8 cellular contexts compared by ENCODE assay signal in the genomic region with DNA sequence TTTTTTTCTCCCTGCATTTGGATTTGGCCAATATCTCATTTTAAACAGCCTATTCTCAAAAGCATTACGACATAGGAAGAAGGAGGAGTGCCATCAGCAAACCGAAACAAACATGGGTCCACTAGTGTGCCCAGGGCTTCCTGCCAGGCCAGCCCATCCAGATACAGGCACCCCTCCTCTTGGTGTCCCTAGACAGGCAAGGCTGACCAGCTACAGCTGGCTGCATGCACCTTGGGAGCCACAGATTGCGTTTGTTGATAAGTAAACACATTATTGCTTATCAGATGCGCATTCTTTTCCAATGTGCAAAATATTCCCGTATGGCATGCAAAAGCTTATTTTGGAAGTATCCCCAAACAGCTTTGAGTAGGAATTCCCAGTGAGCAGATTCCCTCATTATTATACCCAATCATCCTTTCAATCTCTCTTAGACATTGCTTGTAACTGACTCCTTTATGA.
DNase-seq lines count a peak whose midpoint lies in the region; ATAC-seq and TF ChIP-seq lines count a peak whose summit lies in the region.

No MANE protein-coding gene starts in this region.

- no peak for ATAC-seq in GM21529 (IDR thresholded peaks at IDR 0.05; ENCODE audit: unreplicated experiment)
- ATAC-seq in natural killer cell treated with Interleukin-12 subunit alpha and Interleukin-12 subunit beta and Interleukin-15 and Interleukin-18, amount 100 ng/mL, for 72 hours = no peak

- no peak overlapping the region for H4K91ac ChIP-seq in mesenchymal stem cell (ENCODE audit: low read length)

- CTCF ChIA-PET in HEK293 (lab: Yijun Ruan, JAX) = interaction anchor here (0.6 to 3.5 kb wide), 8 partner anchors 15 to 237 kb away, joined by 3 to 13 read pairs (median 4); no protein-coding TSS in a partner anchor

- no peak overlapping the region for H3K27ac Mint-ChIP-seq in natural killer cell treated with Interleukin-12 subunit alpha and Interleukin-12 subunit beta and Interleukin-15 and Interleukin-18, amount 100 ng/mL, for 72 hours

- H2BK12ac ChIP-seq in mesenchymal stem cell (ENCODE audit: low read length in 2 of 2) = peak overlapping the region in 1 of 2 experiments; percentile 69

- H3K36me3 Mint-ChIP-seq in natural killer cell treated with Interleukin-12 subunit alpha and Interleukin-12 subunit beta and Interleukin-15 and Interleukin-18, amount 100 ng/mL, for 72 hours = no peaks in the 10 kb centered on the region

- H3K14ac ChIP-seq in mesenchymal stem cell (ENCODE audit: low read length in 2 of 2) = no peak overlapping the region

- no peaks in the 10 kb centered on the region for H3K27me3 ChIP-seq in mesenchymal stem cell (ENCODE audit: control insufficient read depth in 1 of 2, insufficient read depth in 1 of 2, low read length in 2 of 2)

- H3K27ac ChIP-seq in HEK293 (ENCODE audit: extremely low read depth, low read depth, low read length) (no peak overlapping the region), mesenchymal stem cell (ENCODE audit: low read length, poor library complexity, severe bottlenecking) (no peak overlapping the region)

- no peak overlapping the region for H2BK5ac ChIP-seq in mesenchymal stem cell (ENCODE audit: low read depth, low read length, poor library complexity, severe bottlenecking)

- no peak overlapping the region for H3K4me3 ChIP-seq in HEK293 (ENCODE audit: low read depth, low read length)
- peak overlapping the region in 1 of 2 experiments; percentile 78 for H3K4me3 ChIP-seq in mesenchymal stem cell (ENCODE audit: insufficient read depth in 1 of 2, low read depth in 1 of 2, low read length in 2 of 2)

- H3K4me1 ChIP-seq in HEK293 (ENCODE audit: control insufficient read depth, insufficient read depth, low read length) (peaks cover 4% of the 10 kb centered on the region; the same call in 1 of the 2 replicates), mesenchymal stem cell (ENCODE audit: control insufficient read depth, insufficient read depth, low read depth, low read length) (no peaks in the 10 kb centered on the region)

- peak overlapping the region; percentile 80 for H3K9ac ChIP-seq in mesenchymal stem cell (ENCODE audit: low read length)

- H3K36me3 ChIP-seq in HEK293 (ENCODE audit: control insufficient read depth in 2 of 2, insufficient read depth in 1 of 2, low read length in 2 of 2) (no peaks in the 10 kb centered on the region), mesenchymal stem cell (ENCODE audit: control insufficient read depth in 1 of 2, insufficient read depth in 2 of 2, low read depth in 1 of 2, low read length in 2 of 2) (no peaks in the 10 kb centered on the region)

- H3K18ac ChIP-seq in mesenchymal stem cell (ENCODE audit: low read depth in 1 of 2, low read length in 2 of 2) = peak overlapping the region in 1 of 2 experiments; percentile 89

- no peak overlapping the region for H2AK5ac ChIP-seq in mesenchymal stem cell (ENCODE audit: low read length, severe bottlenecking)

- no peaks in the 10 kb centered on the region for H3K4me1 Mint-ChIP-seq in natural killer cell treated with Interleukin-12 subunit alpha and Interleukin-12 subunit beta and Interleukin-15 and Interleukin-18, amount 100 ng/mL, for 72 hours (ENCODE audit: low read depth in 2 of 2)

- no peak overlapping the region for H2BK120ac ChIP-seq in mesenchymal stem cell (ENCODE audit: low read depth, low read length)

- peak overlapping the region; percentile 85 for H2AFZ ChIP-seq in mesenchymal stem cell (ENCODE audit: low read depth, low read length)

- no peak overlapping the region for H3K4me3 Mint-ChIP-seq in natural killer cell treated with Interleukin-12 subunit alpha and Interleukin-12 subunit beta and Interleukin-15 and Interleukin-18, amount 100 ng/mL, for 72 hours

- no peak overlapping the region for H3K4ac ChIP-seq in mesenchymal stem cell (ENCODE audit: low read depth in 1 of 2, low read length in 2 of 2)

- H3K27me3 Mint-ChIP-seq in natural killer cell treated with Interleukin-12 subunit alpha and Interleukin-12 subunit beta and Interleukin-15 and Interleukin-18, amount 100 ng/mL, for 72 hours = peaks cover 0 to 7% of the 10 kb centered on the region in 2 donors

- H3K4me2 ChIP-seq in mesenchymal stem cell (ENCODE audit: low read length, poor library complexity, severe bottlenecking) = no peak overlapping the region

- POLR2A ChIA-PET in HEK293 (lab: Yijun Ruan, JAX) = no interaction called here

- no peak for TF ChIP-seq CTCF in HEK293 (tag by site-specific recombination; IDR thresholded peaks at IDR 0.05)

- no peaks in the 10 kb centered on the region for H3K9me3 Mint-ChIP-seq in natural killer cell treated with Interleukin-12 subunit alpha and Interleukin-12 subunit beta and Interleukin-15 and Interleukin-18, amount 100 ng/mL, for 72 hours

- no peak overlapping the region for H4K8ac ChIP-seq in mesenchymal stem cell (ENCODE audit: low read length)

- 67% methylated on average over 5 of the region's 5 CpGs for WGBS in mesenchymal stem cell

- no peak overlapping the region for H2BK15ac ChIP-seq in mesenchymal stem cell (ENCODE audit: low read depth, poor library complexity, severe bottlenecking)

- DNase-seq in A172 (ENCODE audit: low spot score) = peak; percentile 29
- DNase-seq in dedifferentiated amniotic fluid mesenchymal stem cell (ENCODE audit: extremely low spot score) = peak; percentile 68
- peak; percentile 36 for DNase-seq in mesenchymal stem cell
- no peak for DNase-seq in T-helper 9 cell
- DNase-seq in natural killer cell treated with Interleukin-12 subunit alpha and Interleukin-12 subunit beta and Interleukin-15 and Interleukin-18, amount 100 ng/mL, for 72 hours (ENCODE audit: low spot score) = no peak
- DNase-seq in stimulated activated naive CD4-positive, alpha-beta T cell (lab: John Stamatoyannopoulos, UW) = no peak

- H3K79me1 ChIP-seq in mesenchymal stem cell (replicated peaks; ENCODE audit: low read length, poor library complexity, severe bottlenecking) = no peaks in the 10 kb centered on the region

- H3K9me3 ChIP-seq in HEK293 (ENCODE audit: control insufficient read depth, insufficient read depth, low read depth, low read length) (no peaks in the 10 kb centered on the region), mesenchymal stem cell (ENCODE audit: control insufficient read depth, low read length) (no peaks in the 10 kb centered on the region)

- no peak overlapping the region for H3K23ac ChIP-seq in mesenchymal stem cell (ENCODE audit: low read length in 2 of 2)

TF ChIP-seq in HEK293, 187 proteins besides CTCF, POLR2A, EP300 and RAD21:
- TF ChIP-seq HIC1 (tag by site-specific recombination; IDR thresholded peaks at IDR 0.05) (no peak), TRIM28 (IDR thresholded peaks at IDR 0.05; ENCODE audit: borderline replicate concordance, low read length) (0 out of 2 replicates have a peak, but pooled peaks have one; percentile 6), ZFHX2 (tag by site-specific recombination; conservative IDR thresholded peaks at IDR 0.05) (no peak), ZNF830 (tag by site-specific recombination; IDR thresholded peaks at IDR 0.05; ENCODE audit: low read depth) (no peak)

Comparison
In these comparisons a context has a peak if more than half of its experiments do, and no peak if none do; other contexts are left out.
1. DNase-seq: peak in A172 (single experiment), dedifferentiated amniotic fluid mesenchymal stem cell (single experiment) and mesenchymal stem cell (single experiment); none in T-helper 9 cell (single experiment), natural killer cell treated with Interleukin-12 subunit alpha and Interleukin-12 subunit beta and Interleukin-15 and Interleukin-18, amount 100 ng/mL, for 72 hours (single experiment) and stimulated activated naive CD4-positive, alpha-beta T cell (0 of 6).